Comparison of ENCODE assay signal across 15 cellular contexts in the genomic region with DNA sequence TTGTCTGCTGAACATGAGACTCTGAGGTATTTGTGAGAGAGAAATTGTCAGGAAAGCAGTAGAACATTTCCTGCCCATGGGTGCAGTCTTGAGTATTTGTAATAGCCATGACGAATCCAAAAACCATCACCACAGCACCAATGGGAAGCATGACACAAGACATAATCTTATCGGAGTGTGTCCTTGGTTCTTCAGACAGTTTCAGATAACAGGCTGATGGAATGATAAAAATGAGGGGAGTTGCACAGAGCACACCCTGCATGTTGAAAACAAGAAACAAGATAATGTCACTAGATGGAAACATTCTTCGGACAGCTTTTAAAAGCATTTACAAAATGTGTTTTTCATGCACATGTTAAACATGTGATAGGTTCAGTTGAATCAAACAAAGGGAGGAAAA. TPM values are rescaled to one million over a fixed set of nuclear protein-coding genes. Genes with fewer than 3 reads are reported as not detected.
A peak's percentile ranks its signal among the peaks of the same experiment; 100 is the strongest.
DNase-seq lines count a peak whose midpoint lies in the region; ATAC-seq and TF ChIP-seq lines count a peak whose summit lies in the region.
"Had no signal": no experiment of that assay in that cellular context is flagged by ENCODE, and none has a peak within 500 bp of the region (broad histone marks: within the 10 kb centered on the region; RNA-seq: fewer than 3 reads in every experiment).

No MANE protein-coding gene starts in this region.

- H3K27me3 ChIP-seq in lung (ENCODE audit: control insufficient read depth, insufficient read depth): no peaks in the 10 kb centered on the region
- H3K27me3 ChIP-seq: BE2C, stomach had no signal

- no peaks in the 10 kb centered on the region for H3K27me3 Mint-ChIP-seq in MCF 10A (ENCODE audit: insufficient read depth, unreplicated experiment)
- H3K27me3 Mint-ChIP-seq: activated naive CD8-positive, alpha-beta T cell had no signal

- H3K4me1 ChIP-seq in lung (ENCODE audit: control insufficient read depth in 2 of 2, insufficient read depth in 2 of 2, low read length in 2 of 2): peaks cover 3% of the 10 kb centered on the region in 2 donors
- H3K4me1 ChIP-seq: BE2C had no signal

- no peak overlapping the region for H3K27ac Mint-ChIP-seq in MCF 10A (ENCODE audit: low read depth, unreplicated experiment)
- H3K27ac Mint-ChIP-seq: activated naive CD8-positive, alpha-beta T cell had no signal

- CTCF ChIA-PET in MCF 10A (lab: Yijun Ruan, JAX): interaction anchor here (2.3 kb wide), 1 partner anchor 55 kb away, joined by 11 read pairs; no protein-coding TSS in a partner anchor

- POLR2A ChIA-PET in MCF 10A (lab: Yijun Ruan, JAX): interaction anchor here (1.1 to 1.4 kb wide), 2 partner anchors 12 to 15 kb away, joined by 4 to 8 read pairs; no protein-coding TSS in a partner anchor

- in situ Hi-C loops in G401 (cut with HindIII; ENCODE audit: low sequenced_read_pairs): no loop called here

- peak; percentile 17 for ATAC-seq in lung (ENCODE audit: insufficient read depth, low FRiP score)
- no peak for ATAC-seq in GM18519 (IDR thresholded peaks at IDR 0.05; ENCODE audit: low FRiP score, unreplicated experiment)

- no peak overlapping the region for H3K4me3 Mint-ChIP-seq in MCF 10A (ENCODE audit: unreplicated experiment)
- H3K4me3 Mint-ChIP-seq: activated naive CD8-positive, alpha-beta T cell had no signal

- TF ChIP-seq CTCF in choroid plexus epithelial cell (conservative IDR thresholded peaks at IDR 0.05; ENCODE audit: low read depth, low read length) (no peak), lung (IDR thresholded peaks at IDR 0.05; ENCODE audit: control extremely low read depth, extremely low read depth) (no peak), MCF 10A (IDR thresholded peaks at IDR 0.05; ENCODE audit: unreplicated experiment) (no peak)

- no peaks in the 10 kb centered on the region for H3K36me3 ChIP-seq in lung (ENCODE audit: control insufficient read depth in 2 of 2, insufficient read depth in 2 of 2, low read length in 2 of 2)
- H3K36me3 ChIP-seq: BE2C, stomach had no signal

- H3K9me3 Mint-ChIP-seq in MCF 10A (ENCODE audit: unreplicated experiment): no peaks in the 10 kb centered on the region

- intact Hi-C loops in MCF 10A (cut with micrococcal nuclease): no loop called here

- no peak overlapping the region for H3K4me3 ChIP-seq in choroid plexus epithelial cell (ENCODE audit: low read depth, low read length)
- H3K4me3 ChIP-seq in lung: no peak overlapping the region
- H3K4me3 ChIP-seq: stomach had no signal

- peaks cover 22% of the 10 kb centered on the region for H3K4me1 Mint-ChIP-seq in MCF 10A (ENCODE audit: insufficient read depth, unreplicated experiment)

- H3K9me3 ChIP-seq in lung (ENCODE audit: control insufficient read depth in 2 of 2, insufficient read depth in 1 of 2, low read length in 1 of 2): peaks cover 0 to 2% of the 10 kb centered on the region in 2 donors
- H3K9me3 ChIP-seq: BE2C, stomach had no signal

- WGBS in lung, 2 donors: 33 to 47% methylated on average over 3 of the region's 3 CpGs

- BruUV-seq in MCF 10A (replicated peaks; lab: Mats Ljungman, UMichigan): no TSS peak

- no peak overlapping the region for H3K27ac ChIP-seq in lung (ENCODE audit: low read depth in 1 of 2, low read length in 1 of 2)
- H3K27ac ChIP-seq: stomach had no signal

- H3K36me3 Mint-ChIP-seq in MCF 10A (ENCODE audit: insufficient read depth, unreplicated experiment): no peaks in the 10 kb centered on the region
- H3K36me3 Mint-ChIP-seq: activated naive CD8-positive, alpha-beta T cell had no signal

- peak; percentile 51 for DNase-seq in AG08395 (ENCODE audit: low spot score)
- peak; percentile 85 for DNase-seq in LHCN-M2 (ENCODE audit: low read depth)
- peak; percentile 98 for DNase-seq in choroid plexus epithelial cell (ENCODE audit: low read depth)
- DNase-seq in lung (ENCODE audit: low spot score): no peak
- no peak for DNase-seq in G401 (ENCODE audit: low spot score)
- DNase-seq in MCF 10A (ENCODE audit: unreplicated experiment): no peak
- no peak for DNase-seq in NCI-H1694 (lab: John Stamatoyannopoulos, UW)
- DNase-seq: activated CD4-positive, alpha-beta T cell treated with anti-CD3 and anti-CD28 coated beads, Interleukin-2, amount 50 U/mL, for 4 hours; BE2C; effector memory CD4-positive, alpha-beta T cell; NCI-H748 treated with DMSO at 0.1 percent for 48 hours; stomach had no signal

RNA-seq across cellular contexts. Expression of gene SLC38A11, which starts 56.9 kb away (rescaled TPM):
- total RNA-seq in LHCN-M2 (2014; rRNA removed): not detected in 2 replicates
- 0.16 TPM for polyA plus RNA-seq in LHCN-M2 (2012)
- 1 to 10 TPM in 1 of 2 donors, not detected in 1; 1.2 TPM for total RNA-seq in lung
- polyA plus RNA-seq in lung: under 1 TPM; 0.10 to 0.15 TPM
- total RNA-seq in G401 (2014; rRNA removed; shearing (Covaris generic)): not detected in 2 replicates
- not detected in 2 replicates for total RNA-seq in MCF 10A (2022)
- polyA plus RNA-seq: neural cell had no signal

RNA-seq across cellular contexts. Expression of gene COBLL1, which starts 56.9 kb away (rescaled TPM):
- total RNA-seq in LHCN-M2 (2014; rRNA removed): 2.0 and 4.0 TPM in 2 replicates
- polyA plus RNA-seq in LHCN-M2 (2012): 2.8 TPM
- total RNA-seq in lung: 10 to 100 TPM; 83.8 to 86.5 TPM
- polyA plus RNA-seq in lung: 10 to 100 TPM; 13.0 to 23.6 TPM
- total RNA-seq in G401 (2014; rRNA removed; shearing (Covaris generic)): not detected in 2 replicates
- 37.1 and 47.0 TPM in 2 replicates for total RNA-seq in MCF 10A (2022)

Comparison
In these comparisons a context has a peak if more than half of its experiments do, and no peak if none do; other contexts are left out.
1. DNase-seq: peak in AG08395 (single experiment), LHCN-M2 (single experiment) and choroid plexus epithelial cell (single experiment); none in lung (single experiment), G401 (single experiment), MCF 10A (single experiment) and NCI-H1694 (single experiment).